In the genomic region with DNA sequence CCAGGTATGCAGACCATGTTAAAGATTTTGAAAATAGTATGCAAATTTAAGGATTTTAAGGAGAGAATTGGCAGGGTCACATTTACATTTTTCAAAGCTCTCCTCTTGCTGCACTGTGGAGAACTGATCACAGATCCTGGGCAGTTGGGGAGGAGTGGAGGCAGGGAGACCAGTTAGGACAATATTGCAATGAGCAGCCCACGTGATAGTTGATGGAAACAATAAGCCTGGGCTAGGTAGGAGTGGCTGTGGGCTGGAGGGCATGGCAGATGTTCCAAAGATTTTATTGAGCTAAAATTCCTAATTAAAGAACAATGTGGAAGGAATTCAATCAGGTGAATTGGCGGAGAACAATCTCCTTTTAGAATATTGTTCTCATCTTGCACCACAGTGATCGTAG, we compare ENCODE assay signal across 32 cellular contexts. TPM values are rescaled to one million over a fixed set of nuclear protein-coding genes. Genes with fewer than 3 reads are reported as not detected.
"Had no signal": no experiment of that assay in that cellular context is flagged by ENCODE, and none has a peak within 500 bp of the region (broad histone marks: within the 10 kb centered on the region; RNA-seq: fewer than 3 reads in every experiment).

No MANE protein-coding gene starts in this region.

- H3K27me3 Mint-ChIP-seq: progenitor cell of endocrine pancreas had no signal

- H3K4me1 Mint-ChIP-seq: brain had no signal

- H3K36me3 ChIP-seq: ascending aorta, cardiac muscle cell, colonic mucosa, gastroesophageal sphincter, ovary, upper lobe of left lung, vagina, WERI-Rb-1 had no signal

- H3K4me3 ChIP-seq: ascending aorta, cardiac muscle cell, colonic mucosa, gastroesophageal sphincter, ovary, SK-N-MC, skin epidermis, upper lobe of left lung, vagina had no signal

- H3K27ac Mint-ChIP-seq: activated CD4-positive, alpha-beta T cell treated with anti-CD3 and anti-CD28 coated beads, Interleukin-2, amount 10 ng/mL, durations not matched to agents 7 days and 5 days; activated naive CD4-positive, alpha-beta T cell treated with anti-CD3 and anti-CD28 coated beads, Interleukin-2, amount 50 U/mL, for 72 hours; brain; progenitor cell of endocrine pancreas; stimulated activated naive CD8-positive, alpha-beta T cell treated with anti-CD3 and anti-CD28 coated beads, Interleukin-15, Interleukin-2, amounts not matched to agents 100 ng/mL and 50 ng/mL, for 24 hours had no signal

- H3K27ac ChIP-seq: ascending aorta, cardiac muscle cell, colonic mucosa, gastroesophageal sphincter, ovary, SK-N-MC, skin epidermis, upper lobe of left lung, vagina, WERI-Rb-1 had no signal

- H3K9me3 Mint-ChIP-seq: activated CD4-positive, alpha-beta T cell treated with anti-CD3 and anti-CD28 coated beads, Interleukin-2, amount 10 ng/mL, durations not matched to agents 7 days and 5 days; activated naive CD4-positive, alpha-beta T cell treated with anti-CD3 and anti-CD28 coated beads, Interleukin-2, amount 50 U/mL, for 72 hours; brain; stimulated activated naive CD8-positive, alpha-beta T cell treated with anti-CD3 and anti-CD28 coated beads, Interleukin-15, Interleukin-2, amounts not matched to agents 100 ng/mL and 50 ng/mL, for 24 hours had no signal

- H3K27me3 ChIP-seq: ascending aorta, cardiac muscle cell, colonic mucosa, gastroesophageal sphincter, upper lobe of left lung, vagina had no signal

- DNase-seq: activated CD8-positive, alpha-beta memory T cell treated with anti-CD3 and anti-CD28 coated beads, Interleukin-2, amount 50 U/mL, for 48 hours; activated gamma-delta T cell treated with Interleukin-2 at 50 U/mL for 16 hours; cerebellar nuclear complex; colonic mucosa; effector CD8-positive, alpha-beta T cell; erythroblast; hippocampal formation; left cardiac atrium; left ventricle myocardium superior; ovary; retina; stimulated activated CD4-positive, alpha-beta T cell treated with anti-CD3 and anti-CD28 coated beads, Interleukin-12 subunit alpha, Interleukin-12 subunit beta, amount 100 ng/mL, for 4 hours; stimulated activated CD4-positive, alpha-beta T cell treated with anti-CD3 and anti-CD28 coated beads, Interleukin-4, amount 100 ng/mL, for 1 hour; T-helper 9 cell; upper lobe of left lung; WERI-Rb-1 had no signal

- H3K4me3 Mint-ChIP-seq: activated CD4-positive, alpha-beta T cell treated with anti-CD3 and anti-CD28 coated beads, Interleukin-2, amount 10 ng/mL, durations not matched to agents 7 days and 5 days; brain; stimulated activated naive CD8-positive, alpha-beta T cell treated with anti-CD3 and anti-CD28 coated beads, Interleukin-15, Interleukin-2, amounts not matched to agents 100 ng/mL and 50 ng/mL, for 24 hours had no signal

- ATAC-seq: gastroesophageal sphincter, left cardiac atrium, left ventricle myocardium superior, sciatic nerve had no signal

- H3K4me1 ChIP-seq: ascending aorta, colonic mucosa, gastroesophageal sphincter, upper lobe of left lung, vagina had no signal

- H3K9me3 ChIP-seq: ascending aorta, colonic mucosa, gastroesophageal sphincter, ovary, upper lobe of left lung, vagina had no signal

- H3K36me3 Mint-ChIP-seq: activated naive CD4-positive, alpha-beta T cell treated with anti-CD3 and anti-CD28 coated beads, Interleukin-2, amount 50 U/mL, for 72 hours; brain had no signal

RNA-seq across cellular contexts. Expression of gene ENPEP, which starts 50.6 kb away (rescaled TPM):
- total RNA-seq: activated CD8-positive, alpha-beta memory T cell treated with anti-CD3 and anti-CD28 coated beads for 36 hours; activated naive CD4-positive, alpha-beta T cell treated with anti-CD3 and anti-CD28 coated beads, Interleukin-2, amount 50 U/mL, for 72 hours; fibroblast of lung; lung microvascular endothelial cell had no signal
- polyA plus RNA-seq: keratinocyte had no signal
